Comparison of ENCODE assay signal across 10 cellular contexts in the genomic region with DNA sequence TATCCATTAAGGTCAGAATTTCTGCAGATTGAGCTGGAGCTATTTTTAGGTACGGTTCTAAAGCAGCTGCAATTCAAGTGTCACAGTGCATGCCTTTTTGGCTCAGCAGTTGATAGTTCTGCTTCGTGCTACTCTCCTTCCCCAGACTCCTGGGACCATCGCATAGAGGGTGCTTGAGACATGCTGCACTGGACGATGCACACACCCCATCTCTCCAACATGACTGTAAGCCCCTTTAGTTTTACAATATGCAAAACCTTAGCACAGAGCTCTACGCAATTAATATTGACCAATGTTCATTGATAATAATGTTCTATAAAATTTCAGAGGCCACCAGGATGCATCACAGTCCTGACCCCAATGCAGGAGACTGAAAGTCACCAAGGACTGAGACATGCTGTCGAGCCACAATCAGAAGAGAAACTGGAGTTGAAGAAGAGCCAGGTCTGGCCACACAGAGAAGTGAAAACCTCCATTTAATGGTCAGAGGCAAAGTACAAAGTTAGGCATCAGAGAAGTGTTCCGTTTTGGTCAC.
DNase-seq lines count a peak whose midpoint lies in the region; ATAC-seq, FAIRE-seq and TF ChIP-seq lines count a peak whose summit lies in the region.
"Had no signal": no experiment of that assay in that cellular context is flagged by ENCODE, and none has a peak within 500 bp of the region (broad histone marks: within the 10 kb centered on the region; RNA-seq: fewer than 3 reads in every experiment).

No MANE protein-coding gene starts in this region.

- peak; percentile 46 for DNase-seq in Ammon's horn (ENCODE audit: low spot score)
- DNase-seq in GM19239 (ENCODE audit: insufficient read length, low spot score), result no peak
- DNase-seq in mesothelial cell of epicardium (ENCODE audit: low spot score in 2 of 2, unreplicated experiment in 2 of 2), result no peak
- DNase-seq in C1 segment of cervical spinal cord (lab: John Stamatoyannopoulos, UW), result no peak
- no peak for DNase-seq in activated CD8-positive, alpha-beta T cell treated with anti-CD3 and anti-CD28 coated beads for 36 hours
- DNase-seq in prostate gland (ENCODE audit: low spot score), result no peak
- DNase-seq: activated effector memory CD4-positive, alpha-beta T cell treated with anti-CD3 and anti-CD28 coated beads, Interleukin-2, amount 50 U/mL, for 16 hours had no signal

- peak; percentile 97 for FAIRE-seq in GM19239 (lab: Jason Lieb, UNC)

- POLR2A ChIA-PET in activated CD8-positive, alpha-beta T cell treated with anti-CD3 and anti-CD28 coated beads for 36 hours (lab: Charles Lee), result no interaction called here

- peaks cover under 1% of the 10 kb centered on the region for H3K36me3 Mint-ChIP-seq in mesothelial cell of epicardium
- H3K36me3 Mint-ChIP-seq in activated CD8-positive, alpha-beta T cell treated with anti-CD3 and anti-CD28 coated beads for 36 hours (ENCODE audit: low read depth), result no peaks in the 10 kb centered on the region

- H3K9me3 ChIP-seq in OCI-LY3 (ENCODE audit: insufficient read depth, low read length) (no peaks in the 10 kb centered on the region), prostate gland (no peaks in the 10 kb centered on the region)
- H3K9me3 ChIP-seq: neutrophil had no signal

- H3K4me2 ChIP-seq in OCI-LY3 (ENCODE audit: low read length), result peak overlapping the region; percentile 59

- H3K79me2 ChIP-seq in OCI-LY3 (ENCODE audit: low read length), result no peaks in the 10 kb centered on the region

- no peaks in the 10 kb centered on the region for H4K20me1 ChIP-seq in OCI-LY3 (ENCODE audit: insufficient read depth, low read length)

- H3K4me3 Mint-ChIP-seq in mesothelial cell of epicardium, result no peak overlapping the region
- no peak overlapping the region for H3K4me3 Mint-ChIP-seq in activated CD8-positive, alpha-beta T cell treated with anti-CD3 and anti-CD28 coated beads for 36 hours

- peak overlapping the region; percentile 5; the same call in 1 of the 2 replicates for H3K4me3 ChIP-seq in OCI-LY3 (ENCODE audit: low read length)
- H3K4me3 ChIP-seq in prostate gland, result no peak overlapping the region

- H3K27ac ChIP-seq in OCI-LY3 (ENCODE audit: low read length), result no peak overlapping the region
- no peak overlapping the region for H3K27ac ChIP-seq in prostate gland
- H3K27ac ChIP-seq: neutrophil had no signal

- no peak overlapping the region for H2AFZ ChIP-seq in OCI-LY3 (ENCODE audit: low read depth, low read length)

- H3K9ac ChIP-seq in OCI-LY3 (ENCODE audit: low read length), result no peak overlapping the region

- TF ChIP-seq CTCF in OCI-LY3 (IDR thresholded peaks at IDR 0.05; ENCODE audit: low read depth, low read length) (no peak), mesothelial cell of epicardium (IDR thresholded peaks at IDR 0.05; ENCODE audit: unreplicated experiment) (no peak), prostate gland (IDR thresholded peaks at IDR 0.05) (no peak)
- no peak for TF ChIP-seq CTCF in activated CD8-positive, alpha-beta T cell treated with anti-CD3 and anti-CD28 coated beads for 36 hours (IDR thresholded peaks at IDR 0.05)

- H3K27me3 Mint-ChIP-seq in mesothelial cell of epicardium (ENCODE audit: low read depth), result no peaks in the 10 kb centered on the region
- peaks cover 1% of the 10 kb centered on the region for H3K27me3 Mint-ChIP-seq in activated CD8-positive, alpha-beta T cell treated with anti-CD3 and anti-CD28 coated beads for 36 hours

- CTCF ChIA-PET in activated CD8-positive, alpha-beta T cell treated with anti-CD3 and anti-CD28 coated beads for 36 hours (lab: Charles Lee), result interaction anchor here (1.6 kb wide), 1 partner anchor 11 kb away, joined by 4 read pairs; no protein-coding TSS in a partner anchor

- H3K4me1 Mint-ChIP-seq in mesothelial cell of epicardium, result peaks cover 16% of the 10 kb centered on the region
- peaks cover 14% of the 10 kb centered on the region for H3K4me1 Mint-ChIP-seq in activated CD8-positive, alpha-beta T cell treated with anti-CD3 and anti-CD28 coated beads for 36 hours (ENCODE audit: low read depth)

- intact Hi-C loops in activated CD8-positive, alpha-beta T cell treated with anti-CD3 and anti-CD28 coated beads for 36 hours (cut with micrococcal nuclease), result no loop called here
- intact Hi-C loops in prostate gland (cut with DNase I), result no loop called here

- TF ChIP-seq POLR2A in prostate gland (IDR thresholded peaks at IDR 0.05), result no peak

- WGBS in prostate gland, result 78% methylated on average over 7 of the region's 7 CpGs

- H3K4me1 ChIP-seq in OCI-LY3 (ENCODE audit: low read length) (peaks cover 33% of the 10 kb centered on the region), prostate gland (replicated peaks) (no peaks in the 10 kb centered on the region)

- H3K27me3 ChIP-seq in OCI-LY3 (ENCODE audit: low read depth, low read length) (0 out of 2 replicates have a peak, but pooled peaks cover 7% of the 10 kb centered on the region), prostate gland (replicated peaks; ENCODE audit: insufficient read depth) (no peaks in the 10 kb centered on the region)
- H3K27me3 ChIP-seq: neutrophil had no signal

- peaks cover under 1% of the 10 kb centered on the region for H3K9me3 Mint-ChIP-seq in mesothelial cell of epicardium
- no peaks in the 10 kb centered on the region for H3K9me3 Mint-ChIP-seq in activated CD8-positive, alpha-beta T cell treated with anti-CD3 and anti-CD28 coated beads for 36 hours

- H3K36me3 ChIP-seq in OCI-LY3 (replicated peaks; ENCODE audit: low read depth, low read length) (no peaks in the 10 kb centered on the region), prostate gland (no peaks in the 10 kb centered on the region)
- H3K36me3 ChIP-seq: neutrophil had no signal

- H3K27ac Mint-ChIP-seq in mesothelial cell of epicardium, result no peak overlapping the region
- no peak overlapping the region for H3K27ac Mint-ChIP-seq in activated CD8-positive, alpha-beta T cell treated with anti-CD3 and anti-CD28 coated beads for 36 hours

- ATAC-seq in HG03025 (IDR thresholded peaks at IDR 0.05; ENCODE audit: low FRiP score, unreplicated experiment), result peak; percentile 85
- no peak for ATAC-seq in activated CD8-positive, alpha-beta T cell treated with anti-CD3 and anti-CD28 coated beads for 36 hours
